1 cellular context compared by ENCODE assay signal in genomic region chr18:76981388-76981968, GRCh38.
TF ChIP-seq lines count a peak whose summit lies in the region.

No MANE protein-coding gene starts in this region.

TF ChIP-seq in SK-N-SH treated with all-trans-retinoic acid at 6 μM for 48 hours, 23 proteins besides CTCF, POLR2A, EP300 and RAD21 (continued from another document):
- TF ChIP-seq, protein P1, sequence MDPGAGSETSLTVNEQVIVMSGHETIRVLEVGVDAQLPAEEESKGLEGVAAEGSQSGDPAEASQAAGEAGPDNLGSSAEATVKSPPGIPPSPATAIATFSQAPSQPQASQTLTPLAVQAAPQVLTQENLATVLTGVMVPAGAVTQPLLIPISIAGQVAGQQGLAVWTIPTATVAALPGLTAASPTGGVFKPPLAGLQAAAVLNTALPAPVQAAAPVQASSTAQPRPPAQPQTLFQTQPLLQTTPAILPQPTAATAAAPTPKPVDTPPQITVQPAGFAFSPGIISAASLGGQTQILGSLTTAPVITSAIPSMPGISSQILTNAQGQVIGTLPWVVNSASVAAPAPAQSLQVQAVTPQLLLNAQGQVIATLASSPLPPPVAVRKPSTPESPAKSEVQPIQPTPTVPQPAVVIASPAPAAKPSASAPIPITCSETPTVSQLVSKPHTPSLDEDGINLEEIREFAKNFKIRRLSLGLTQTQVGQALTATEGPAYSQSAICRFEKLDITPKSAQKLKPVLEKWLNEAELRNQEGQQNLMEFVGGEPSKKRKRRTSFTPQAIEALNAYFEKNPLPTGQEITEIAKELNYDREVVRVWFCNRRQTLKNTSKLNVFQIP (CRISPR knock-in tag; IDR thresholded peaks at IDR 0.05; ENCODE audit: borderline replicate concordance, low read depth), result no peak
